In the genomic region with DNA sequence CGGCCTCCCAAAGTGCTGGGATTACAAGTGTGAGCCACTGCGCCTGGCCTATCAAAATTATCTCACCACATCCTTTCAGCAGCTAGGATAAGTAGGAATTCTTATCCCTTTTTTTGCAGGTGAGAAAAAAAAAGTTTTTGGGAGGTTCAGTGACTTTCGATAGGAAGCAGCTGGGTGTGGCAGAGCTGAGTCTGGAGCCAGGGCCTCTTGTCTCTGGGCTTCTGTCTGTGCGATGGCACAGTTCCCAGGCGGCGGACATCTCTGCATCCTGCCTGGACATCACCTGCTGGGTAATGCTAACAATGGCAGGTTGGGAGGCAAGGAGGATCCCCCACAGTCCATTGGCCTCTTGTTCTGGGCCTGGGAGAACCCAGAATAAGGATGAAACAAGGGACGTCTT, we compare ENCODE assay signal across 27 cellular contexts. TPM values are rescaled to one million over a fixed set of nuclear protein-coding genes. Genes with fewer than 3 reads are reported as not detected.
"Had no signal": no experiment of that assay in that cellular context is flagged by ENCODE, and none has a peak within 500 bp of the region (broad histone marks: within the 10 kb centered on the region; RNA-seq: fewer than 3 reads in every experiment).

No MANE protein-coding gene starts in this region.

- DNase-seq: dermis blood vessel endothelial cell; effector memory CD4-positive, alpha-beta T cell; foreskin keratinocyte; heart left ventricle; kidney; mucosa of descending colon; naive B cell; pancreas; retina; right lobe of liver; small intestine; stimulated activated CD4-positive, alpha-beta T cell treated with anti-CD3 and anti-CD28 coated beads, Interleukin-1b, Interleukin-23, amount 100 ng/mL, for 48 hours; stimulated activated CD4-positive, alpha-beta T cell treated with anti-CD3 and anti-CD28 coated beads, Interleukin-4, amount 100 ng/mL, for 1 hour; stimulated activated CD8-positive, alpha-beta memory T cell treated with anti-CD3 and anti-CD28 coated beads, Interleukin-4, amount 100 ng/mL, for 48 hours; stimulated activated naive CD4-positive, alpha-beta T cell; stimulated activated naive CD8-positive, alpha-beta T cell treated with anti-CD3 and anti-CD28 coated beads, Interleukin-15, amount 100 ng/mL, for 72 hours; transverse colon; upper lobe of right lung; uterus had no signal

- H3K4me1 ChIP-seq: esophagus muscularis mucosa, foreskin keratinocyte, gastroesophageal sphincter, heart left ventricle, pancreas, right lobe of liver, suprapubic skin, transverse colon, upper lobe of right lung, uterus had no signal

- ATAC-seq: foreskin keratinocyte; gastroesophageal sphincter; heart left ventricle; left lobe of liver; mucosa of descending colon; natural killer cell treated with Interleukin-12 subunit alpha and Interleukin-12 subunit beta and Interleukin-15 and Interleukin-18, amount 100 ng/mL, for 72 hours; pancreas; right lobe of liver; stimulated activated naive CD8-positive, alpha-beta T cell treated with anti-CD3 and anti-CD28 coated beads, Interleukin-15, amount 100 ng/mL, for 72 hours; upper lobe of right lung had no signal

- H3K36me3 ChIP-seq: esophagus muscularis mucosa, gastroesophageal sphincter, heart left ventricle, neutrophil, pancreas, right lobe of liver, suprapubic skin, transverse colon, upper lobe of right lung, uterus had no signal

- H3K4me3 ChIP-seq: esophagus muscularis mucosa, gastroesophageal sphincter, heart left ventricle, hepatocyte, lung, mucosa of descending colon, pancreas, right lobe of liver, suprapubic skin, transverse colon, upper lobe of right lung, uterus had no signal

- H3K9me3 ChIP-seq: esophagus muscularis mucosa, gastroesophageal sphincter, heart left ventricle, mucosa of descending colon, neutrophil, pancreas, right lobe of liver, suprapubic skin, transverse colon, upper lobe of right lung, uterus had no signal

- H3K27me3 ChIP-seq: gastroesophageal sphincter, hepatocyte, neutrophil, right lobe of liver, transverse colon, upper lobe of right lung, uterus had no signal

- H3K27ac ChIP-seq: esophagus muscularis mucosa, foreskin keratinocyte, gastroesophageal sphincter, heart left ventricle, hepatocyte, neutrophil, pancreas, right lobe of liver, suprapubic skin, transverse colon, upper lobe of right lung, uterus had no signal

RNA-seq across cellular contexts. Expression of a gene that starts 12.5 kb away (rescaled TPM):
- total RNA-seq: natural killer cell treated with Interleukin-12 subunit alpha and Interleukin-12 subunit beta and Interleukin-15 and Interleukin-18, amount 100 ng/mL, for 72 hours had no signal
